In the genomic region with DNA sequence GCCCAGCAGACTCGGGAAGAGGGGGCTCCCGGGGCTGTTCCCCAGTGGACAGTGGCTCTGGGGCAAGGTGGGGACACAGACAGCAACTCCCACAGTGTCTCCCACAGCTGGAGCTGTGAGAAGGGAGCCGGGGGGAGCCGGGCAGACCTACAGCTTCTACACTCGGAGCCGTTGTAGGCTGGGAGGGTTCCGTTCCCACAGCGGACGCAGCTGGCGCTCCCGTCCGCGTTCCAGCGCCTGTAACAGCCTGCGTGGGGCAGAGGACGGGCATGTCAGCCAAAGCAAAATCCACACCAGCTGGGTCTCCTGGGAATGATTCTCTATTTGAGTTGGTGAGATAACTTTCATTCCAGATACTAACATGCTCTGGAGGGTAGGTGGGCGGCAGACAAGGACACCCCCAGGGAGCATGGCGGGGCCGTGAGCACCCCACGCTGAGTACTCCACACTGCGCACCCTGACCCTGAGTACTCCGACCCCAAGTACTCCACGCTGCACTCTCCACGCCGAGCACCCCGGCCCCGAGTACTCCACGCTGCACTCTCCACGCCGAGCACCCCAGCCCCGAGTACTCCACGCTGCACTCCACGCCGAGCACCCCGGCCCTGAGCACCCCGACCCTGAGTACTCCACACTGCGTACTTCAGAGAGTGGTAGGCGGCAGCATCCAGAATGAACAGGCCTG, we compare ENCODE assay signal across 20 cellular contexts. TPM values are rescaled to one million over a fixed set of nuclear protein-coding genes. Genes with fewer than 3 reads are reported as not detected.
"Had no signal": no experiment of that assay in that cellular context is flagged by ENCODE, and none has a peak within 500 bp of the region (broad histone marks: within the 10 kb centered on the region; RNA-seq: fewer than 3 reads in every experiment).

No MANE protein-coding gene starts in this region.

- H3K4me1 ChIP-seq: colonic mucosa, heart left ventricle, right atrium auricular region had no signal

- H3K4me1 Mint-ChIP-seq: mesothelial cell of epicardium, neural crest cell, WTC11 had no signal

- H3K9me3 ChIP-seq: colonic mucosa, heart left ventricle, right atrium auricular region had no signal

- DNase-seq: activated CD4-positive, alpha-beta T cell treated with anti-CD3 and anti-CD28 coated beads for 48 hours; activated naive CD4-positive, alpha-beta T cell; colonic mucosa; effector memory CD4-positive, alpha-beta T cell; left ventricle myocardium superior; small intestine; trophoblast cell had no signal

- H3K36me3 Mint-ChIP-seq: WTC11 had no signal

- H3K27me3 ChIP-seq: cardiac muscle cell, colonic mucosa, heart left ventricle, right atrium auricular region had no signal

- H3K27ac ChIP-seq: cardiac muscle cell, colonic mucosa, heart left ventricle, right atrium auricular region had no signal

- H3K27ac Mint-ChIP-seq: activated T-helper 1 cell treated with anti-CD3 and anti-CD28 coated beads, Interleukin-12 subunit alpha, Interleukin-12 subunit beta, Interleukin-2, Interleukin-4 antibody, amounts not matched to agents 30 ng/mL and 10 ng/mL and 1 ng/mL, durations not matched to agents 14 hours and 24 hours and 36 hours; mesothelial cell of epicardium; T-helper 1 cell treated with Interleukin-12 subunit alpha and Interleukin-12 subunit beta and Interleukin-4 antibody, amounts not matched to agents 30 μg/mL and 1 μg/mL, for 36 hours had no signal

- H3K4me3 Mint-ChIP-seq: activated T-helper 1 cell treated with anti-CD3 and anti-CD28 coated beads, Interleukin-12 subunit alpha, Interleukin-12 subunit beta, Interleukin-2, Interleukin-4 antibody, amounts not matched to agents 30 ng/mL and 10 ng/mL and 1 ng/mL, durations not matched to agents 14 hours and 24 hours and 36 hours; mesothelial cell of epicardium; neural crest cell; stimulated activated effector memory CD8-positive, alpha-beta T cell treated with anti-CD3 and anti-CD28 coated beads, Interleukin-12 subunit alpha, Interleukin-12 subunit beta, amount 100 ng/mL, for 72 hours; T-helper 1 cell treated with Interleukin-12 subunit alpha and Interleukin-12 subunit beta and Interleukin-4 antibody, amounts not matched to agents 30 μg/mL and 1 μg/mL, for 36 hours; WTC11 had no signal

- H3K9me3 Mint-ChIP-seq: activated T-helper 1 cell treated with anti-CD3 and anti-CD28 coated beads, Interleukin-12 subunit alpha, Interleukin-12 subunit beta, Interleukin-2, Interleukin-4 antibody, amounts not matched to agents 30 ng/mL and 10 ng/mL and 1 ng/mL, durations not matched to agents 14 hours and 24 hours and 36 hours; mesothelial cell of epicardium; neural crest cell; stimulated activated effector memory CD8-positive, alpha-beta T cell treated with anti-CD3 and anti-CD28 coated beads, Interleukin-12 subunit alpha, Interleukin-12 subunit beta, amount 100 ng/mL, for 72 hours; T-helper 1 cell treated with Interleukin-12 subunit alpha and Interleukin-12 subunit beta and Interleukin-4 antibody, amounts not matched to agents 30 μg/mL and 1 μg/mL, for 36 hours; WTC11 had no signal

- H3K4me3 ChIP-seq: cardiac muscle cell, colonic mucosa, heart left ventricle, right atrium auricular region had no signal

- ATAC-seq: heart left ventricle; left ventricle myocardium superior; stimulated activated effector memory CD8-positive, alpha-beta T cell treated with anti-CD3 and anti-CD28 coated beads, Interleukin-12 subunit alpha, Interleukin-12 subunit beta, amount 100 ng/mL, for 72 hours; WTC11 had no signal

- H3K36me3 ChIP-seq: cardiac muscle cell, colonic mucosa, right atrium auricular region had no signal

RNA-seq across cellular contexts. Expression of a gene that starts 13.4 kb away (rescaled TPM):
- total RNA-seq: activated CD8-positive, alpha-beta memory T cell treated with anti-CD3 and anti-CD28 coated beads for 36 hours; fibroblast of lung; frontal cortex; heart left ventricle; left ventricle myocardium superior; neural crest cell; right atrium auricular region; subcutaneous adipose tissue; WTC11 had no signal
- polyA plus RNA-seq: cardiac muscle cell, fibroblast of lung, heart left ventricle had no signal
